In genomic region chr19:33064778-33065550, GRCh38 we compare ENCODE assay signal across 8 cellular contexts. TPM values are rescaled to one million over a fixed set of nuclear protein-coding genes. Genes with fewer than 3 reads are reported as not detected.
DNase-seq lines count a peak whose midpoint lies in the region; ATAC-seq and TF ChIP-seq lines count a peak whose summit lies in the region.

TSS of gene RHPN2 (minus strand) at chr19:33064888. CDS start at chr19:33064852, 36 bp downstream.

- peaks cover 0 to 2% (median 0%) of the 10 kb centered on the region in 5 donors for H3K9me3 Mint-ChIP-seq in CD8-positive, alpha-beta memory T cell
- H3K9me3 Mint-ChIP-seq in IgD-negative memory B cell = no peaks in the 10 kb centered on the region
- H3K9me3 Mint-ChIP-seq in activated naive CD8-positive, alpha-beta T cell (ENCODE audit: low read depth) = no peaks in the 10 kb centered on the region

- POLR2A ChIA-PET in CD8-positive, alpha-beta memory T cell (lab: Charles Lee) = no interaction called here

- no peaks in the 10 kb centered on the region for H3K9me3 ChIP-seq in CD8-positive, alpha-beta memory T cell (ENCODE audit: low read length)
- H3K9me3 ChIP-seq in left ventricle myocardium inferior (replicated peaks) = no peaks in the 10 kb centered on the region

- H3K4me3 ChIP-seq in CD8-positive, alpha-beta memory T cell (ENCODE audit: low read length) = no peak within 1 kb of the TSS
- H3K4me3 ChIP-seq in left ventricle myocardium inferior = peak within 1 kb of the TSS; percentile 76

- H3K27me3 Mint-ChIP-seq in CD8-positive, alpha-beta memory T cell = peaks cover 22 to 24% of the 10 kb centered on the region in 2 donors
- peaks cover 4% of the 10 kb centered on the region for H3K27me3 Mint-ChIP-seq in IgD-negative memory B cell
- peaks cover 2% of the 10 kb centered on the region for H3K27me3 Mint-ChIP-seq in activated naive CD8-positive, alpha-beta T cell

- no peak for TF ChIP-seq CTCF in left ventricle myocardium inferior (IDR thresholded peaks at IDR 0.05; ENCODE audit: borderline replicate concordance)

- H3K27ac Mint-ChIP-seq in CD8-positive, alpha-beta memory T cell = no peak within 1 kb of the TSS
- no peak within 1 kb of the TSS for H3K27ac Mint-ChIP-seq in IgD-negative memory B cell
- no peak within 1 kb of the TSS for H3K27ac Mint-ChIP-seq in activated naive CD8-positive, alpha-beta T cell

- H3K4me1 ChIP-seq in CD8-positive, alpha-beta memory T cell (ENCODE audit: insufficient read depth, low read length) = no peaks in the 10 kb centered on the region
- peaks cover 25% of the 10 kb centered on the region for H3K4me1 ChIP-seq in left ventricle myocardium inferior

- CTCF ChIA-PET in CD8-positive, alpha-beta memory T cell (lab: Charles Lee) = no interaction called here

- no peak within 1 kb of the TSS for H3K27ac ChIP-seq in CD8-positive, alpha-beta memory T cell (ENCODE audit: low read depth, low read length)
- peak within 1 kb of the TSS; percentile 33 for H3K27ac ChIP-seq in left ventricle myocardium inferior (replicated peaks)

- peak; percentile 78 for ATAC-seq in GM21360 (IDR thresholded peaks at IDR 0.05; ENCODE audit: unreplicated experiment)
- ATAC-seq in GM18858 (IDR thresholded peaks at IDR 0.05; ENCODE audit: unreplicated experiment) = no peak

- H3K27me3 ChIP-seq in CD8-positive, alpha-beta memory T cell (ENCODE audit: insufficient read depth, low read length, poor library complexity, severe bottlenecking) = no peaks in the 10 kb centered on the region
- peaks cover 45% of the 10 kb centered on the region for H3K27me3 ChIP-seq in left ventricle myocardium inferior (ENCODE audit: low read depth)

- H3K4me3 Mint-ChIP-seq in CD8-positive, alpha-beta memory T cell = peak within 1 kb of the TSS; percentile 37 to 83 (median 62)
- H3K4me3 Mint-ChIP-seq in IgD-negative memory B cell = peak within 1 kb of the TSS; percentile 84 to 94 (median 87)
- H3K4me3 Mint-ChIP-seq in activated naive CD8-positive, alpha-beta T cell = peak within 1 kb of the TSS; percentile 79

- intact Hi-C loops in left ventricle myocardium inferior (cut with micrococcal nuclease) = no loop called here

- peaks cover 0 to 4% (median 0%) of the 10 kb centered on the region in 3 donors for H3K4me1 Mint-ChIP-seq in CD8-positive, alpha-beta memory T cell
- peaks cover 4 to 5% (median 5%) of the 10 kb centered on the region in 3 donors for H3K4me1 Mint-ChIP-seq in IgD-negative memory B cell
- peaks cover 4% of the 10 kb centered on the region for H3K4me1 Mint-ChIP-seq in activated naive CD8-positive, alpha-beta T cell (ENCODE audit: low read depth)

- in situ Hi-C loops in SK-MEL-5 (cut with HindIII; ENCODE audit: low pct_unique_long_range_greater_than_20kb, low sequenced_read_pairs) = no loop called here

- no peaks in the 10 kb centered on the region for H3K36me3 ChIP-seq in CD8-positive, alpha-beta memory T cell (ENCODE audit: insufficient read depth, low read length)
- no peaks in the 10 kb centered on the region for H3K36me3 ChIP-seq in left ventricle myocardium inferior

- peak in 4 of 5 donors; percentile 7 to 26 (median 18) for DNase-seq in CD8-positive, alpha-beta memory T cell
- peak; percentile 63 for DNase-seq in SK-MEL-5 (ENCODE audit: low read depth, low spot score)
- peak; percentile 69 for DNase-seq in left ventricle myocardium inferior
- peak; percentile 37 for DNase-seq in renal cortical epithelial cell (ENCODE audit: low read depth)

- H3K36me3 Mint-ChIP-seq in CD8-positive, alpha-beta memory T cell = peaks cover 0 to 2% (median 0%) of the 10 kb centered on the region in 3 donors
- peaks cover 1% of the 10 kb centered on the region for H3K36me3 Mint-ChIP-seq in IgD-negative memory B cell
- H3K36me3 Mint-ChIP-seq in activated naive CD8-positive, alpha-beta T cell = no peaks in the 10 kb centered on the region

RNA-seq across cellular contexts. Expression of gene RHPN2, which starts in this region (rescaled TPM):
- total RNA-seq in CD8-positive, alpha-beta memory T cell = 1 to 10 TPM; 1.1 to 2.0 TPM
- polyA plus RNA-seq in CD8-positive, alpha-beta memory T cell = 0.32 TPM
- polyA plus RNA-seq in IgD-negative memory B cell = 3.7 TPM
- total RNA-seq in SK-MEL-5 (2014; rRNA removed; shearing (Covaris generic)) = 23.9 and 25.9 TPM in 2 replicates
- 26.7 and 36.0 TPM in 2 replicates for polyA plus RNA-seq in SK-MEL-5 (2015; cell fraction: cytosol; rRNA removed)
- polyA plus RNA-seq in SK-MEL-5 (2015; cell fraction: nucleus; rRNA removed) = 10.8 and 22.7 TPM in 2 replicates
- total RNA-seq in left ventricle myocardium inferior (1.0 TPM), renal cortical epithelial cell (46.5 and 92.1 TPM in 2 replicates)

Comparison
In these comparisons a context has a peak if more than half of its experiments do, and no peak if none do; other contexts are left out.
1. DNase-seq: peak in every context shown above with its lines; median percentile 69 in left ventricle myocardium inferior; 63 in SK-MEL-5; 37 in renal cortical epithelial cell; 18 in CD8-positive, alpha-beta memory T cell.